In genomic region chr9:15306068-15306756, GRCh38 we compare ENCODE assay signal across 1 cellular context.
TF ChIP-seq lines count a peak whose summit lies in the region.

No MANE protein-coding gene starts in this region.

TF ChIP-seq in HepG2, 621 proteins besides CTCF, POLR2A, EP300 and RAD21 (continued from another document and continues in another):
- TF ChIP-seq, protein P1, sequence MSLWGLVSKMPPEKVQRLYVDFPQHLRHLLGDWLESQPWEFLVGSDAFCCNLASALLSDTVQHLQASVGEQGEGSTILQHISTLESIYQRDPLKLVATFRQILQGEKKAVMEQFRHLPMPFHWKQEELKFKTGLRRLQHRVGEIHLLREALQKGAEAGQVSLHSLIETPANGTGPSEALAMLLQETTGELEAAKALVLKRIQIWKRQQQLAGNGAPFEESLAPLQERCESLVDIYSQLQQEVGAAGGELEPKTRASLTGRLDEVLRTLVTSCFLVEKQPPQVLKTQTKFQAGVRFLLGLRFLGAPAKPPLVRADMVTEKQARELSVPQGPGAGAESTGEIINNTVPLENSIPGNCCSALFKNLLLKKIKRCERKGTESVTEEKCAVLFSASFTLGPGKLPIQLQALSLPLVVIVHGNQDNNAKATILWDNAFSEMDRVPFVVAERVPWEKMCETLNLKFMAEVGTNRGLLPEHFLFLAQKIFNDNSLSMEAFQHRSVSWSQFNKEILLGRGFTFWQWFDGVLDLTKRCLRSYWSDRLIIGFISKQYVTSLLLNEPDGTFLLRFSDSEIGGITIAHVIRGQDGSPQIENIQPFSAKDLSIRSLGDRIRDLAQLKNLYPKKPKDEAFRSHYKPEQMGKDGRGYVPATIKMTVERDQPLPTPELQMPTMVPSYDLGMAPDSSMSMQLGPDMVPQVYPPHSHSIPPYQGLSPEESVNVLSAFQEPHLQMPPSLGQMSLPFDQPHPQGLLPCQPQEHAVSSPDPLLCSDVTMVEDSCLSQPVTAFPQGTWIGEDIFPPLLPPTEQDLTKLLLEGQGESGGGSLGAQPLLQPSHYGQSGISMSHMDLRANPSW (CRISPR knock-in tag; IDR thresholded peaks at IDR 0.05; ENCODE audit: borderline replicate concordance) = no peak
- TF ChIP-seq, protein P2, sequence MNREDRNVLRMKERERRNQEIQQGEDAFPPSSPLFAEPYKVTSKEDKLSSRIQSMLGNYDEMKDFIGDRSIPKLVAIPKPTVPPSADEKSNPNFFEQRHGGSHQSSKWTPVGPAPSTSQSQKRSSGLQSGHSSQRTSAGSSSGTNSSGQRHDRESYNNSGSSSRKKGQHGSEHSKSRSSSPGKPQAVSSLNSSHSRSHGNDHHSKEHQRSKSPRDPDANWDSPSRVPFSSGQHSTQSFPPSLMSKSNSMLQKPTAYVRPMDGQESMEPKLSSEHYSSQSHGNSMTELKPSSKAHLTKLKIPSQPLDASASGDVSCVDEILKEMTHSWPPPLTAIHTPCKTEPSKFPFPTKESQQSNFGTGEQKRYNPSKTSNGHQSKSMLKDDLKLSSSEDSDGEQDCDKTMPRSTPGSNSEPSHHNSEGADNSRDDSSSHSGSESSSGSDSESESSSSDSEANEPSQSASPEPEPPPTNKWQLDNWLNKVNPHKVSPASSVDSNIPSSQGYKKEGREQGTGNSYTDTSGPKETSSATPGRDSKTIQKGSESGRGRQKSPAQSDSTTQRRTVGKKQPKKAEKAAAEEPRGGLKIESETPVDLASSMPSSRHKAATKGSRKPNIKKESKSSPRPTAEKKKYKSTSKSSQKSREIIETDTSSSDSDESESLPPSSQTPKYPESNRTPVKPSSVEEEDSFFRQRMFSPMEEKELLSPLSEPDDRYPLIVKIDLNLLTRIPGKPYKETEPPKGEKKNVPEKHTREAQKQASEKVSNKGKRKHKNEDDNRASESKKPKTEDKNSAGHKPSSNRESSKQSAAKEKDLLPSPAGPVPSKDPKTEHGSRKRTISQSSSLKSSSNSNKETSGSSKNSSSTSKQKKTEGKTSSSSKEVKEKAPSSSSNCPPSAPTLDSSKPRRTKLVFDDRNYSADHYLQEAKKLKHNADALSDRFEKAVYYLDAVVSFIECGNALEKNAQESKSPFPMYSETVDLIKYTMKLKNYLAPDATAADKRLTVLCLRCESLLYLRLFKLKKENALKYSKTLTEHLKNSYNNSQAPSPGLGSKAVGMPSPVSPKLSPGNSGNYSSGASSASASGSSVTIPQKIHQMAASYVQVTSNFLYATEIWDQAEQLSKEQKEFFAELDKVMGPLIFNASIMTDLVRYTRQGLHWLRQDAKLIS (CRISPR knock-in tag; IDR thresholded peaks at IDR 0.05) = no peak
- TF ChIP-seq SP2 (CRISPR knock-in tag; IDR thresholded peaks at IDR 0.05) (0 out of 2 replicates have a peak, but pooled peaks have one; percentile 26), ZNF839 (CRISPR knock-in tag; IDR thresholded peaks at IDR 0.05; ENCODE audit: borderline replicate concordance) (no peak), FOXP1 (IDR thresholded peaks at IDR 0.05) (no peak), FOXP1 (CRISPR knock-in tag; IDR thresholded peaks at IDR 0.05) (no peak), GMEB1 (CRISPR knock-in tag; IDR thresholded peaks at IDR 0.05; ENCODE audit: borderline replicate concordance) (no peak), CEBPB (IDR thresholded peaks at IDR 0.05; ENCODE audit: borderline replicate concordance, low read depth, low read length) (peak; percentile 75; the same call in 1 of the 2 replicates), IRF2 (CRISPR knock-in tag; IDR thresholded peaks at IDR 0.05) (no peak), ZXDC (CRISPR knock-in tag; IDR thresholded peaks at IDR 0.05) (peak; percentile 66; the same call in 1 of the 2 replicates), RXRB (CRISPR knock-in tag; IDR thresholded peaks at IDR 0.05; ENCODE audit: borderline replicate concordance) (0 out of 2 replicates have a peak, but pooled peaks have one; percentile 16), ZKSCAN8 (CRISPR knock-in tag; IDR thresholded peaks at IDR 0.05; ENCODE audit: borderline replicate concordance) (0 out of 2 replicates have a peak, but pooled peaks have one; percentile 25), ZNF687 (CRISPR knock-in tag; IDR thresholded peaks at IDR 0.05) (peak; percentile 47), TSC22D2 (CRISPR knock-in tag; IDR thresholded peaks at IDR 0.05; ENCODE audit: borderline replicate concordance) (no peak), GTF2F1 (IDR thresholded peaks at IDR 0.05; ENCODE audit: low read length) (no peak), SIX4 (CRISPR knock-in tag; IDR thresholded peaks at IDR 0.05) (no peak), ZNF484 (CRISPR knock-in tag; IDR thresholded peaks at IDR 0.05; ENCODE audit: borderline replicate concordance, low read depth) (no peak), ZSCAN21 (CRISPR knock-in tag; IDR thresholded peaks at IDR 0.05; ENCODE audit: borderline replicate concordance) (no peak), ZNF567 (CRISPR knock-in tag; IDR thresholded peaks at IDR 0.05; ENCODE audit: borderline replicate concordance) (0 out of 2 replicates have a peak, but pooled peaks have one; percentile 9), ZNF34 (CRISPR knock-in tag; IDR thresholded peaks at IDR 0.05; ENCODE audit: borderline replicate concordance) (no peak), ZNF773 (CRISPR knock-in tag; IDR thresholded peaks at IDR 0.05; ENCODE audit: borderline replicate concordance) (no peak), ZBTB38 (CRISPR knock-in tag; IDR thresholded peaks at IDR 0.05) (no peak), ZNF292 (CRISPR knock-in tag; IDR thresholded peaks at IDR 0.05; ENCODE audit: borderline replicate concordance, low read depth) (peak; percentile 90), ELF4 (CRISPR knock-in tag; IDR thresholded peaks at IDR 0.05; ENCODE audit: borderline replicate concordance) (0 out of 2 replicates have a peak, but pooled peaks have one; percentile 54), BORCS8-MEF2B (CRISPR knock-in tag; IDR thresholded peaks at IDR 0.05) (no peak), MTA1 (CRISPR knock-in tag; IDR thresholded peaks at IDR 0.05; ENCODE audit: borderline replicate concordance) (no peak), RARA (CRISPR knock-in tag; IDR thresholded peaks at IDR 0.05) (no peak), ZFP91 (CRISPR knock-in tag; IDR thresholded peaks at IDR 0.05; ENCODE audit: borderline replicate concordance) (0 out of 2 replicates have a peak, but pooled peaks have one; percentile 52)
- TF ChIP-seq, protein P3, sequence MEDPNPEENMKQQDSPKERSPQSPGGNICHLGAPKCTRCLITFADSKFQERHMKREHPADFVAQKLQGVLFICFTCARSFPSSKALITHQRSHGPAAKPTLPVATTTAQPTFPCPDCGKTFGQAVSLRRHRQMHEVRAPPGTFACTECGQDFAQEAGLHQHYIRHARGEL (CRISPR knock-in tag; IDR thresholded peaks at IDR 0.05) = no peak
- TF ChIP-seq, protein P4, sequence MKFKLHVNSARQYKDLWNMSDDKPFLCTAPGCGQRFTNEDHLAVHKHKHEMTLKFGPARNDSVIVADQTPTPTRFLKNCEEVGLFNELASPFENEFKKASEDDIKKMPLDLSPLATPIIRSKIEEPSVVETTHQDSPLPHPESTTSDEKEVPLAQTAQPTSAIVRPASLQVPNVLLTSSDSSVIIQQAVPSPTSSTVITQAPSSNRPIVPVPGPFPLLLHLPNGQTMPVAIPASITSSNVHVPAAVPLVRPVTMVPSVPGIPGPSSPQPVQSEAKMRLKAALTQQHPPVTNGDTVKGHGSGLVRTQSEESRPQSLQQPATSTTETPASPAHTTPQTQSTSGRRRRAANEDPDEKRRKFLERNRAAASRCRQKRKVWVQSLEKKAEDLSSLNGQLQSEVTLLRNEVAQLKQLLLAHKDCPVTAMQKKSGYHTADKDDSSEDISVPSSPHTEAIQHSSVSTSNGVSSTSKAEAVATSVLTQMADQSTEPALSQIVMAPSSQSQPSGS (CRISPR knock-in tag; IDR thresholded peaks at IDR 0.05) = 0 out of 2 replicates have a peak, but pooled peaks have one; percentile 6
- TF ChIP-seq, protein P5, sequence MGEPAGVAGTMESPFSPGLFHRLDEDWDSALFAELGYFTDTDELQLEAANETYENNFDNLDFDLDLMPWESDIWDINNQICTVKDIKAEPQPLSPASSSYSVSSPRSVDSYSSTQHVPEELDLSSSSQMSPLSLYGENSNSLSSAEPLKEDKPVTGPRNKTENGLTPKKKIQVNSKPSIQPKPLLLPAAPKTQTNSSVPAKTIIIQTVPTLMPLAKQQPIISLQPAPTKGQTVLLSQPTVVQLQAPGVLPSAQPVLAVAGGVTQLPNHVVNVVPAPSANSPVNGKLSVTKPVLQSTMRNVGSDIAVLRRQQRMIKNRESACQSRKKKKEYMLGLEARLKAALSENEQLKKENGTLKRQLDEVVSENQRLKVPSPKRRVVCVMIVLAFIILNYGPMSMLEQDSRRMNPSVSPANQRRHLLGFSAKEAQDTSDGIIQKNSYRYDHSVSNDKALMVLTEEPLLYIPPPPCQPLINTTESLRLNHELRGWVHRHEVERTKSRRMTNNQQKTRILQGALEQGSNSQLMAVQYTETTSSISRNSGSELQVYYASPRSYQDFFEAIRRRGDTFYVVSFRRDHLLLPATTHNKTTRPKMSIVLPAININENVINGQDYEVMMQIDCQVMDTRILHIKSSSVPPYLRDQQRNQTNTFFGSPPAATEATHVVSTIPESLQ (CRISPR knock-in tag; conservative IDR thresholded peaks at IDR 0.05) = no peak
